In genomic region chr11:20609727-20610707, GRCh38 we compare ENCODE assay signal across 8 cellular contexts. TPM values are rescaled to one million over a fixed set of nuclear protein-coding genes. Genes with fewer than 3 reads are reported as not detected.
DNase-seq lines count a peak whose midpoint lies in the region; ATAC-seq, FAIRE-seq and TF ChIP-seq lines count a peak whose summit lies in the region.

No MANE protein-coding gene starts in this region.

- H3K4me3 ChIP-seq in mammary epithelial cell (replicated peaks in 1 of 3; ENCODE audit: insufficient read depth in 1 of 3, low read depth in 2 of 3, low read length in 3 of 3) = peak overlapping the region; percentile 2 to 19 (median 18)
- peak overlapping the region in 1 of 2 donors; percentile 14 for H3K4me3 ChIP-seq in kidney (ENCODE audit: low read length in 2 of 2)

- DNase-seq in AG09319 (ENCODE audit: extremely low read depth, low read depth) (peak; percentile 16), NCI-H2107 (lab: John Stamatoyannopoulos, UW) (peak; percentile 85), mammary epithelial cell (peak; percentile 79), kidney (peak; percentile 82)
- DNase-seq in stimulated activated CD4-positive, alpha-beta T cell treated with anti-CD3 and anti-CD28 coated beads, Interleukin-2, amount 100 ng/mL, for 4 hours (ENCODE audit: low read depth) = peak; percentile 6

- no peaks in the 10 kb centered on the region for H3K36me3 ChIP-seq in mammary epithelial cell (ENCODE audit: insufficient read depth, low read length)
- no peaks in the 10 kb centered on the region for H3K36me3 ChIP-seq in kidney (ENCODE audit: control insufficient read depth in 1 of 2, insufficient read depth in 2 of 2, low read length in 2 of 2)

- H3K27me3 ChIP-seq in mammary epithelial cell (ENCODE audit: insufficient read depth, low read length) = peaks cover 24% of the 10 kb centered on the region

- intact Hi-C loops in mammary epithelial cell (cut with micrococcal nuclease) = loop anchor here (1.0 to 10.0 kb wide), 6 partner anchors 81 to 478 kb away; partner anchors contain the start of gene PRMT3
- intact Hi-C loops in kidney (cut with DNase I) = no loop called here

- H3K27ac ChIP-seq in VCaP = no peak overlapping the region; the same call in 1 of the 2 replicates
- H3K27ac ChIP-seq in mammary epithelial cell (ENCODE audit: insufficient read depth, low read depth, low read length) = peak overlapping the region; percentile 28
- H3K27ac ChIP-seq in kidney (ENCODE audit: low read depth in 2 of 2, low read length in 2 of 2) = no peak overlapping the region

- WGBS in mammary epithelial cell (ENCODE audit: low coverage, missing lambda C conversion rate) = 13% methylated on average over 30 of the region's 30 CpGs

- dilution Hi-C loops in mammary epithelial cell (cut with HindIII; ENCODE audit: low sequenced_read_pairs) = loop anchor here (10.0 kb wide), 1 partner anchor 225 kb away; the partner anchor contains the start of gene PRMT3

- no TSS peak for BruUV-seq in mammary epithelial cell (replicated peaks; lab: Mats Ljungman, UMichigan)

- no peak for FAIRE-seq in kidney (lab: Jason Lieb, UNC)

- H4K20me1 ChIP-seq in mammary epithelial cell (ENCODE audit: insufficient read depth, low read length) = no peaks in the 10 kb centered on the region

- TF ChIP-seq CTCF in AG09319 (IDR thresholded peaks at IDR 0.05; ENCODE audit: low read depth, low read length) (peak; percentile 93), VCaP (conservative IDR thresholded peaks at IDR 0.05) (peak; percentile 98), mammary epithelial cell (conservative IDR thresholded peaks at IDR 0.05 in 1 of 2, IDR thresholded peaks at IDR 0.05 in 1 of 2; ENCODE audit: extremely low read depth in 1 of 2, insufficient read depth in 1 of 2, low read depth in 1 of 2, low read length in 2 of 2) (peak; percentile 85 to 98), kidney (IDR thresholded peaks at IDR 0.05; ENCODE audit: borderline replicate concordance, extremely low read depth, insufficient read depth) (peak; percentile 78)

- ATAC-seq in GM18870 (IDR thresholded peaks at IDR 0.05; ENCODE audit: unreplicated experiment) (peak; percentile 83), HG03095 (IDR thresholded peaks at IDR 0.05; ENCODE audit: unreplicated experiment) (peak; percentile 98)

- H3K9me3 ChIP-seq in mammary epithelial cell (replicated peaks; ENCODE audit: insufficient read depth, low read length) (no peaks in the 10 kb centered on the region), kidney (ENCODE audit: control insufficient read depth in 1 of 2, low read length in 2 of 2) (no peaks in the 10 kb centered on the region)

- H3K9ac ChIP-seq in mammary epithelial cell (ENCODE audit: insufficient read depth, low read length) (peak overlapping the region; percentile 31), kidney (ENCODE audit: low read length in 2 of 2) (no peak overlapping the region)

- in situ Hi-C loops in mammary epithelial cell (cut with MboI; ENCODE audit: low sequenced_read_pairs in 2 of 2) = loop anchor here (5.0 to 25.0 kb wide), 3 partner anchors 98 to 473 kb away; no protein-coding TSS in a partner anchor

- no peaks in the 10 kb centered on the region for H3K79me2 ChIP-seq in mammary epithelial cell (ENCODE audit: insufficient read depth, low read length)

- H3K4me1 ChIP-seq in mammary epithelial cell (ENCODE audit: insufficient read depth, low read length) = peaks cover 22% of the 10 kb centered on the region
- H3K4me1 ChIP-seq in kidney (ENCODE audit: control insufficient read depth in 1 of 2, insufficient read depth in 1 of 2, low read depth in 1 of 2, low read length in 2 of 2) = no peaks in the 10 kb centered on the region

- H2AFZ ChIP-seq in mammary epithelial cell (ENCODE audit: low read depth, low read length) = peak overlapping the region; percentile 75

- CTCF ChIA-PET in mammary epithelial cell (lab: Charles Lee; ENCODE audit: low non-redundant PET) = interaction anchor here (0.5 to 0.9 kb wide), 4 partner anchors 80 to 477 kb away, joined by 3 to 6 read pairs (median 3); no protein-coding TSS in a partner anchor

- peak overlapping the region; percentile 75 for H3K4me2 ChIP-seq in mammary epithelial cell (ENCODE audit: insufficient read depth, low read depth, low read length)

RNA-seq across cellular contexts. Expression of gene SLC6A5, which starts 10.6 kb away (rescaled TPM):
- total RNA-seq in mammary epithelial cell (under 1 TPM in 1 of 2 donors, not detected in 1; under 0.01 TPM), kidney (not detected)
- polyA plus RNA-seq in mammary epithelial cell (not detected), kidney (ENCODE audit: insufficient read depth, low read depth, low replicate concordance) (not detected)
- not detected for polyA minus RNA-seq in mammary epithelial cell

RNA-seq across cellular contexts. Expression of gene NELL1, which starts 59.4 kb away (rescaled TPM):
- total RNA-seq in mammary epithelial cell (not detected), kidney (0.31 TPM)
- polyA plus RNA-seq in mammary epithelial cell (not detected), kidney (ENCODE audit: insufficient read depth, low read depth, low replicate concordance) (14.8 TPM)
- not detected for polyA minus RNA-seq in mammary epithelial cell

Comparison
In these comparisons a context has a peak if more than half of its experiments do, and no peak if none do; other contexts are left out.
1. DNase-seq: peak in every context shown above with its lines; median percentile 85 in NCI-H2107; 82 in kidney; 79 in mammary epithelial cell; 16 in AG09319; 6 in stimulated activated CD4-positive, alpha-beta T cell treated with anti-CD3 and anti-CD28 coated beads, Interleukin-2, amount 100 ng/mL, for 4 hours.